Comparison of ENCODE assay signal across 1 cellular context in the genomic region with DNA sequence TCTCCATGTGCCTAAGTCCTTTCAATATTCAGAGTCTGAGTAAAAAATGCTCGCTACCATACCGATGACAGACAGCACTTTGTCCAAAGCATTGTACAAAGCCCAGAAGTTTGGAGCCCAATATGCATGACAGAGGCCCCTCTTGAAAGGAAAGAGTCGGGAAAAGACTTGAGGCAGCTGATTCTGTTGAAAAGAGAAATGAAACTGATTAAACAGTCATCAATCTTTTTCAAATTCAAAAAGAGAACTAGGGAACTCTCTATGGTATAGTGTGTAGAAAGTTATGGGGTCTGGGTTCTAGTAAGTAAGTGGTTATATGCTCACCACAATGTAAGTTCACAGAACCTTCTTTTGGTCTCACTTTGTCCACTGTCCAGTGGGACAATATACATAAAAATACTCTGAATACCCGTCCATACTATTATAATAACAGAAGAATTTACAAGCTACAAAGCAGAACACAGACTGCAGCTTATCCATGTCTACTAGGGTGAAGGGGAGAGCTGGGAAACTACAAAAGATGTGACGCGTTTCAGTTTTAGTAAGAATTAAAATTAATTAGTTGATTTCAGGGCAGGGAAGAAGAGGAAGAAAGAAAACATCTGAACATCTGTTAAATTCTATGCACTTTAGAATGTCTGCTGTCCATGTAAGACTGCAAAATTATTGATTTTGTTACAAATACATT.
TF ChIP-seq lines count a peak whose summit lies in the region.

No MANE protein-coding gene starts in this region.

TF ChIP-seq in GM12878, 131 proteins besides CTCF, POLR2A, EP300 and RAD21:
- TF ChIP-seq RUNX3 (IDR thresholded peaks at IDR 0.05; ENCODE audit: low read length) (peak; percentile 49; the same call in 1 of the 2 replicates), POLR2AphosphoS2 (IDR thresholded peaks at IDR 0.05; ENCODE audit: low read depth, low read length) (no peak), DPF2 (IDR thresholded peaks at IDR 0.05) (peak; percentile 63), ATF7 (IDR thresholded peaks at IDR 0.05; ENCODE audit: low read depth) (peak; percentile 72), ZNF217 (IDR thresholded peaks at IDR 0.05) (peak; percentile 72; the same call in 1 of the 2 replicates), SPI1 (IDR thresholded peaks at IDR 0.05; ENCODE audit: borderline replicate concordance, insufficient read depth, low read depth, low read length) (peak; percentile 87), BACH1 (IDR thresholded peaks at IDR 0.05; ENCODE audit: borderline replicate concordance) (peak; percentile 53; the same call in 1 of the 2 replicates), IRF4 (IDR thresholded peaks at IDR 0.05; ENCODE audit: low read depth, low read length) (no peak), IKZF2 (IDR thresholded peaks at IDR 0.05) (peak; percentile 72 to 81), E4F1 (IDR thresholded peaks at IDR 0.05; ENCODE audit: borderline replicate concordance, partially characterized antibody) (no peak), EGR1 (IDR thresholded peaks at IDR 0.05; ENCODE audit: borderline replicate concordance in 1 of 2, low read depth in 2 of 2, low read length in 2 of 2) (no peak), JUNB (IDR thresholded peaks at IDR 0.05) (no peak), ZNF24 (IDR thresholded peaks at IDR 0.05) (no peak), FOXM1 (IDR thresholded peaks at IDR 0.05; ENCODE audit: low read depth, low read length) (no peak), NBN (IDR thresholded peaks at IDR 0.05) (no peak), NFXL1 (IDR thresholded peaks at IDR 0.05; ENCODE audit: borderline replicate concordance) (no peak), STAT3 (IDR thresholded peaks at IDR 0.05; ENCODE audit: low read depth, low read length) (no peak), CBFB (IDR thresholded peaks at IDR 0.05; ENCODE audit: low read depth) (no peak), ATF2 (IDR thresholded peaks at IDR 0.05; ENCODE audit: low read length) (no peak), ZNF384 (IDR thresholded peaks at IDR 0.05; ENCODE audit: borderline replicate concordance, low read depth, low read length) (no peak), RELA (IDR thresholded peaks at IDR 0.05; ENCODE audit: borderline replicate concordance, partially characterized antibody) (no peak), BMI1 (IDR thresholded peaks at IDR 0.05; ENCODE audit: borderline replicate concordance) (peak; percentile 51), GABPA (IDR thresholded peaks at IDR 0.05; ENCODE audit: low read depth) (no peak), MEF2B (IDR thresholded peaks at IDR 0.05; ENCODE audit: partially characterized antibody, poor library complexity, severe bottlenecking) (peak; percentile 21), NFIC (IDR thresholded peaks at IDR 0.05; ENCODE audit: low read depth, low read length) (peak; percentile 35; the same call in 1 of the 2 replicates), BCL11A (IDR thresholded peaks at IDR 0.05; ENCODE audit: low read depth, low read length) (0 out of 2 replicates have a peak, but pooled peaks have one; percentile 29), CREM (IDR thresholded peaks at IDR 0.05; ENCODE audit: low read depth) (no peak), PBX3 (IDR thresholded peaks at IDR 0.05; ENCODE audit: insufficient replicate concordance, low read depth, low read length) (peak; percentile 73), JUND (IDR thresholded peaks at IDR 0.05; ENCODE audit: low read depth, low read length) (no peak), USF1 (IDR thresholded peaks at IDR 0.05; ENCODE audit: borderline replicate concordance, extremely low read length, insufficient read depth, low read depth, low read length) (no peak), MTA2 (IDR thresholded peaks at IDR 0.05; ENCODE audit: low read depth) (peak; percentile 83), POLR2AphosphoS5 (IDR thresholded peaks at IDR 0.05; ENCODE audit: low read length) (no peak), ZBTB40 (IDR thresholded peaks at IDR 0.05; ENCODE audit: borderline replicate concordance) (no peak), PKNOX1 (IDR thresholded peaks at IDR 0.05) (peak; percentile 79), SKIL (IDR thresholded peaks at IDR 0.05; ENCODE audit: low read depth, poor library complexity, severe bottlenecking) (peak; percentile 25), IKZF1 (conservative IDR thresholded peaks at IDR 0.05) (peak; percentile 59)
- TF ChIP-seq, protein P1, sequence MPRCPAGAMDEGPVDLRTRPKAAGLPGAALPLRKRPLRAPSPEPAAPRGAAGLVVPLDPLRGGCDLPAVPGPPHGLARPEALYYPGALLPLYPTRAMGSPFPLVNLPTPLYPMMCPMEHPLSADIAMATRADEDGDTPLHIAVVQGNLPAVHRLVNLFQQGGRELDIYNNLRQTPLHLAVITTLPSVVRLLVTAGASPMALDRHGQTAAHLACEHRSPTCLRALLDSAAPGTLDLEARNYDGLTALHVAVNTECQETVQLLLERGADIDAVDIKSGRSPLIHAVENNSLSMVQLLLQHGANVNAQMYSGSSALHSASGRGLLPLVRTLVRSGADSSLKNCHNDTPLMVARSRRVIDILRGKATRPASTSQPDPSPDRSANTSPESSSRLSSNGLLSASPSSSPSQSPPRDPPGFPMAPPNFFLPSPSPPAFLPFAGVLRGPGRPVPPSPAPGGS (IDR thresholded peaks at IDR 0.05; ENCODE audit: borderline replicate concordance, insufficient read depth, low read depth, low read length, poor library complexity, severe bottlenecking): no peak
- TF ChIP-seq, protein P2, sequence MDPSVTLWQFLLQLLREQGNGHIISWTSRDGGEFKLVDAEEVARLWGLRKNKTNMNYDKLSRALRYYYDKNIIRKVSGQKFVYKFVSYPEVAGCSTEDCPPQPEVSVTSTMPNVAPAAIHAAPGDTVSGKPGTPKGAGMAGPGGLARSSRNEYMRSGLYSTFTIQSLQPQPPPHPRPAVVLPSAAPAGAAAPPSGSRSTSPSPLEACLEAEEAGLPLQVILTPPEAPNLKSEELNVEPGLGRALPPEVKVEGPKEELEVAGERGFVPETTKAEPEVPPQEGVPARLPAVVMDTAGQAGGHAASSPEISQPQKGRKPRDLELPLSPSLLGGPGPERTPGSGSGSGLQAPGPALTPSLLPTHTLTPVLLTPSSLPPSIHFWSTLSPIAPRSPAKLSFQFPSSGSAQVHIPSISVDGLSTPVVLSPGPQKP (IDR thresholded peaks at IDR 0.05; ENCODE audit: low read depth, low read length): no peak
